8 cellular contexts compared by ENCODE assay signal in genomic region chr4:54440394-54441223, GRCh38.
DNase-seq lines count a peak whose midpoint lies in the region; ATAC-seq and TF ChIP-seq lines count a peak whose summit lies in the region.

No MANE protein-coding gene starts in this region.

- peaks cover 9% of the 10 kb centered on the region; the same call in 1 of the 2 replicates for H3K27me3 Mint-ChIP-seq in H9 (ENCODE audit: low read depth)

- H3K27ac Mint-ChIP-seq in H9 = no peak overlapping the region

- ATAC-seq in HG03175 (IDR thresholded peaks at IDR 0.05; ENCODE audit: unreplicated experiment) = no peak

- no peak overlapping the region for H4K91ac ChIP-seq in H9 (ENCODE audit: insufficient read length, low read depth, low read length)

- H3K27me3 ChIP-seq in H9 (ENCODE audit: insufficient read depth, low read length) (no peaks in the 10 kb centered on the region), parathyroid adenoma (ENCODE audit: control insufficient read depth, insufficient read depth, low read length) (no peaks in the 10 kb centered on the region)

- H3K9me3 Mint-ChIP-seq in H9 = no peaks in the 10 kb centered on the region; a peak in 1 of 5 replicates

- no peak overlapping the region for H2AK5ac ChIP-seq in H9 (ENCODE audit: insufficient read length, low read length)

- no peaks in the 10 kb centered on the region for H4K20me1 ChIP-seq in H9 (ENCODE audit: control insufficient read depth, insufficient read depth, insufficient read length)

- H4K5ac ChIP-seq in H9 (ENCODE audit: insufficient read length, low read depth, low read length) = no peak overlapping the region

- no peak overlapping the region for H3K4ac ChIP-seq in H9 (ENCODE audit: low read depth, low read length)

- no peak overlapping the region for H3K23ac ChIP-seq in H9 (ENCODE audit: insufficient read length, low read depth, low read length)

- H3K27ac ChIP-seq in H9 (ENCODE audit: insufficient read length, low read depth, low read length) (no peak overlapping the region), parathyroid adenoma (no peak overlapping the region)

- H2BK20ac ChIP-seq in H9 (ENCODE audit: low read depth, low read length, poor library complexity, severe bottlenecking) = no peak overlapping the region

- no peak overlapping the region for H3K56ac ChIP-seq in H9 (ENCODE audit: insufficient read length, low read depth, low read length)

- no peaks in the 10 kb centered on the region for H3K36me3 ChIP-seq in parathyroid adenoma (ENCODE audit: control insufficient read depth, insufficient read depth, low read length)

- no peak overlapping the region for H3K4me2 ChIP-seq in H9 (ENCODE audit: insufficient read depth, insufficient read length, low read length)
- no peak overlapping the region for H3K4me2 ChIP-seq in parathyroid adenoma (ENCODE audit: low read length)

- H2BK12ac ChIP-seq in H9 (ENCODE audit: insufficient read length, low read depth, low read length) = no peak overlapping the region

- peak; percentile 23 for DNase-seq in AG08396 (ENCODE audit: low spot score)
- DNase-seq in H9 = no peak
- peak; percentile 62 to 65 for DNase-seq in SHP77 (lab: John Stamatoyannopoulos, UW)
- DNase-seq in fibroblast of the conjunctiva (ENCODE audit: low read depth) = peak; percentile 16
- no peak for DNase-seq in activated CD4-positive, CD25-positive, alpha-beta regulatory T cell (lab: John Stamatoyannopoulos, UW)
- DNase-seq in kidney glomerular epithelial cell (lab: John Stamatoyannopoulos, UW) = no peak

- no peak overlapping the region for H3K4me3 Mint-ChIP-seq in H9

- peak overlapping the region; percentile 25 for H3K4me3 ChIP-seq in parathyroid adenoma (ENCODE audit: low read depth, low read length)

- H3K79me1 ChIP-seq in H9 (ENCODE audit: insufficient read depth, low read depth, low read length, poor library complexity, severe bottlenecking) = no peaks in the 10 kb centered on the region

- H3K9me3 ChIP-seq in H9 (ENCODE audit: control insufficient read depth, low read depth, low read length) (no peaks in the 10 kb centered on the region), parathyroid adenoma (ENCODE audit: control insufficient read depth, low read length) (no peaks in the 10 kb centered on the region)

- peaks cover 0 to 3% of the 10 kb centered on the region in 2 experiments; a peak in 1 of 4 replicates for H3K4me1 Mint-ChIP-seq in H9

- H3K9ac ChIP-seq in H9 (ENCODE audit: extremely low read depth, insufficient read length, low read length) (no peak overlapping the region), parathyroid adenoma (no peak overlapping the region)

- no peaks in the 10 kb centered on the region for H3K79me2 ChIP-seq in H9 (ENCODE audit: insufficient read depth, low read length)
- H3K79me2 ChIP-seq in parathyroid adenoma = no peaks in the 10 kb centered on the region

- H2BK15ac ChIP-seq in H9 (ENCODE audit: low read depth, low read length) = no peak overlapping the region

- H3K14ac ChIP-seq in H9 (ENCODE audit: insufficient read depth, low read length) = no peak overlapping the region

- no peak overlapping the region for H2BK120ac ChIP-seq in H9 (ENCODE audit: low read depth, low read length, poor library complexity, severe bottlenecking)

- H2AFZ ChIP-seq in H9 (ENCODE audit: low read length) (no peak overlapping the region), parathyroid adenoma (no peak overlapping the region)

- WGBS in H9 (ENCODE audit: extremely low coverage, insufficient read length, low lambda C conversion rate) = no CpG with 5 or more reads among the region's 7 CpGs

- no peaks in the 10 kb centered on the region for H3K23me2 ChIP-seq in H9 (ENCODE audit: insufficient read length, low read depth, low read length, poor library complexity, severe bottlenecking)

- H3K18ac ChIP-seq in H9 (ENCODE audit: insufficient read length, low read depth, low read length) = no peak overlapping the region

- no peaks in the 10 kb centered on the region for H3K36me3 Mint-ChIP-seq in H9 (ENCODE audit: insufficient read depth in 1 of 3, low read depth in 3 of 3)

- no peak overlapping the region for H2BK5ac ChIP-seq in H9 (ENCODE audit: insufficient read length, low read length)

- H3K4me1 ChIP-seq in H9 (ENCODE audit: insufficient read depth, low read length) (no peaks in the 10 kb centered on the region), parathyroid adenoma (no peaks in the 10 kb centered on the region)

- no peak overlapping the region for H3T11ph ChIP-seq in H9 (ENCODE audit: low read length)

- no peak overlapping the region for H4K8ac ChIP-seq in H9 (replicated peaks; ENCODE audit: insufficient read length, low read depth, low read length)

- TF ChIP-seq CTCF in H9 (conservative IDR thresholded peaks at IDR 0.05) = peak; percentile 85
- no peak for TF ChIP-seq CTCF in parathyroid adenoma (IDR thresholded peaks at IDR 0.05)

Comparison
In these comparisons a context has a peak if more than half of its experiments do, and no peak if none do; other contexts are left out.
1. DNase-seq: peak in AG08396 (single experiment), SHP77 (2 of 2) and fibroblast of the conjunctiva (single experiment); none in H9 (single experiment), activated CD4-positive, CD25-positive, alpha-beta regulatory T cell (0 of 4) and kidney glomerular epithelial cell (single experiment).